Comparison of ENCODE assay signal across 6 cellular contexts in the genomic region with DNA sequence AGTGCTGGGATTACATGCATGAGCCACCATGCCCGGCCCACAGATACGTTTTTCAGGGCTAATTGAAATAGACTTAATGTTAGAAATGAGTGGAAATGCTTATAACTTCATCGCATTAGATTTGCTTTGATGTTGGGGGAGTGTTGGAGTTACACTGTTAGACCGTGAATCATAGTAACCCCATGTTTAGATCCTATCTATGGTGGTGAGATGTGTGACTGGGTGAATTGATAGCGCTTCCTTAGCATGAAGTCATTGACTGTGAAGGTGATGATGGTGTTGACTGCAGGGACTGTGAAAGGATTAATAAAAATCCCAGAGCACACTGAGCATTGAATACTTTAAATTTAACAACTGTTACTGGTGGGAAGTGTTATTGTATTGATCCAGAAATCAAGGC. TPM values are rescaled to one million over a fixed set of nuclear protein-coding genes. Genes with fewer than 3 reads are reported as not detected.
A peak's percentile ranks its signal among the peaks of the same experiment; 100 is the strongest.
DNase-seq lines count a peak whose midpoint lies in the region; ATAC-seq and TF ChIP-seq lines count a peak whose summit lies in the region.

No MANE protein-coding gene starts in this region.

- peaks cover 54% of the 10 kb centered on the region for H3K36me3 ChIP-seq in MG63

- no peak for ATAC-seq in HG02623 (IDR thresholded peaks at IDR 0.05; ENCODE audit: unreplicated experiment)
- ATAC-seq in GM21529 (IDR thresholded peaks at IDR 0.05; ENCODE audit: unreplicated experiment) = no peak

- H3K4me3 ChIP-seq in MG63 (peak overlapping the region; percentile 92), cardiac fibroblast (replicated peaks in 1 of 2; ENCODE audit: low read depth in 2 of 2, low read length in 2 of 2) (peak overlapping the region; percentile 95 to 97), retinal pigment epithelial cell (ENCODE audit: low read length) (peak overlapping the region; percentile 91)

- TF ChIP-seq CTCF in cardiac fibroblast (IDR thresholded peaks at IDR 0.05; ENCODE audit: low read depth, low read length) (no peak), retinal pigment epithelial cell (conservative IDR thresholded peaks at IDR 0.05; ENCODE audit: low read depth, low read length) (no peak)

- no peaks in the 10 kb centered on the region for H3K27me3 ChIP-seq in MG63

- DNase-seq in MG63 = no peak
- no peak for DNase-seq in cardiac fibroblast (ENCODE audit: low read depth in 2 of 2)
- DNase-seq in retinal pigment epithelial cell (ENCODE audit: low read depth) = no peak
- DNase-seq in NCI-H1092 treated with DMSO at 0.1 percent for 48 hours (lab: John Stamatoyannopoulos, UW) = no peak

- peaks cover 15% of the 10 kb centered on the region for H3K9me3 ChIP-seq in MG63

RNA-seq across cellular contexts. Expression of a gene that starts 1.7 kb away (rescaled TPM):
- 11.2 and 24.6 TPM in 2 replicates for total RNA-seq in MG63 (2014; rRNA removed; shearing (Covaris generic); ENCODE audit: low replicate concordance)

RNA-seq across cellular contexts. Expression of a gene that starts 25.7 kb away (rescaled TPM):
- not detected in 2 replicates for total RNA-seq in MG63 (2014; rRNA removed; shearing (Covaris generic); ENCODE audit: low replicate concordance)

RNA-seq across cellular contexts. Expression of a gene that starts 37.8 kb away (rescaled TPM):
- 0.39 and 0.46 TPM in 2 replicates for total RNA-seq in MG63 (2014; rRNA removed; shearing (Covaris generic); ENCODE audit: low replicate concordance)

RNA-seq across cellular contexts. Expression of a gene that starts 47.4 kb away (rescaled TPM):
- total RNA-seq in MG63 (2014; rRNA removed; shearing (Covaris generic); ENCODE audit: low replicate concordance) = 7.7 and 12.7 TPM in 2 replicates

RNA-seq across cellular contexts. Expression of a gene that starts 48.0 kb away (rescaled TPM):
- not detected in 2 replicates for total RNA-seq in MG63 (2014; rRNA removed; shearing (Covaris generic); ENCODE audit: low replicate concordance)
